1 cellular context compared by ENCODE assay signal in genomic region chr11:66545701-66546367, GRCh38.
TF ChIP-seq lines count a peak whose summit lies in the region.

Gene ZDHHC24 (minus strand): TSS chr11:66546048. CDS start chr11:66546003, 45 bp downstream.

TF ChIP-seq in HEK293, 187 proteins besides CTCF, POLR2A, EP300 and RAD21 (continued from another document and continues in another):
- no peak for TF ChIP-seq ZNF202 (tag by site-specific recombination; IDR thresholded peaks at IDR 0.05; ENCODE audit: borderline replicate concordance)
- TF ChIP-seq ZNF596 (tag by site-specific recombination; IDR thresholded peaks at IDR 0.05): no peak
- no peak for TF ChIP-seq ELK4 (IDR thresholded peaks at IDR 0.05; ENCODE audit: borderline replicate concordance, low read depth, low read length)
- no peak; the same call in 1 of the 2 replicates for TF ChIP-seq ZNF76 (tag by site-specific recombination; IDR thresholded peaks at IDR 0.05; ENCODE audit: borderline replicate concordance, low read depth)
- peak; percentile 99 for TF ChIP-seq ZBTB20 (tag by site-specific recombination; IDR thresholded peaks at IDR 0.05)
- peak; percentile 56 for TF ChIP-seq ZNF660 (tag by site-specific recombination; IDR thresholded peaks at IDR 0.05)
- no peak for TF ChIP-seq ZNF169 (tag by site-specific recombination; IDR thresholded peaks at IDR 0.05)
- TF ChIP-seq PRDM6 (tag by site-specific recombination; IDR thresholded peaks at IDR 0.05): no peak
- peak; percentile 86 for TF ChIP-seq SP2 (tag by site-specific recombination; IDR thresholded peaks at IDR 0.05)
- no peak for TF ChIP-seq ATF2 (tag by site-specific recombination; IDR thresholded peaks at IDR 0.05; ENCODE audit: low read depth)
- no peak for TF ChIP-seq ZSCAN23 (tag by site-specific recombination; IDR thresholded peaks at IDR 0.05)
- TF ChIP-seq ZNF121 (tag by site-specific recombination; IDR thresholded peaks at IDR 0.05): no peak
- TF ChIP-seq ZNF777 (tag by site-specific recombination; IDR thresholded peaks at IDR 0.05; ENCODE audit: borderline replicate concordance): 0 out of 2 replicates have a peak, but pooled peaks have one; percentile 10
- TF ChIP-seq ZNF645 (tag by site-specific recombination; IDR thresholded peaks at IDR 0.05): no peak
- no peak for TF ChIP-seq ZFP37 (tag by site-specific recombination; IDR thresholded peaks at IDR 0.05)
- no peak for TF ChIP-seq ZNF24 (tag by site-specific recombination; IDR thresholded peaks at IDR 0.05)
- TF ChIP-seq FEZF1 (tag by site-specific recombination; IDR thresholded peaks at IDR 0.05): no peak
- TF ChIP-seq KLF1 (tag by site-specific recombination; IDR thresholded peaks at IDR 0.05): 0 out of 2 replicates have a peak, but pooled peaks have one; percentile 18
- TF ChIP-seq YY1 (tag by site-specific recombination; IDR thresholded peaks at IDR 0.05): no peak
- no peak for TF ChIP-seq ZNF704 (tag by site-specific recombination; IDR thresholded peaks at IDR 0.05)
- TF ChIP-seq ZNF394 (tag by site-specific recombination; IDR thresholded peaks at IDR 0.05; ENCODE audit: borderline replicate concordance): no peak
- TF ChIP-seq RBAK (tag by site-specific recombination; IDR thresholded peaks at IDR 0.05): no peak
- no peak for TF ChIP-seq ZNF311 (tag by site-specific recombination; IDR thresholded peaks at IDR 0.05; ENCODE audit: borderline replicate concordance)
- no peak for TF ChIP-seq INSM2 (tag by site-specific recombination; IDR thresholded peaks at IDR 0.05)
- TF ChIP-seq ZNF626 (tag by site-specific recombination; IDR thresholded peaks at IDR 0.05): no peak
- no peak for TF ChIP-seq ZNF529 (tag by site-specific recombination; IDR thresholded peaks at IDR 0.05; ENCODE audit: insufficient replicate concordance)
- no peak for TF ChIP-seq ZNF26 (tag by site-specific recombination; IDR thresholded peaks at IDR 0.05)
- peak; percentile 39; the same call in 1 of the 2 replicates for TF ChIP-seq ZBTB11 (tag by site-specific recombination; conservative IDR thresholded peaks at IDR 0.05; ENCODE audit: low read depth)
- TF ChIP-seq ZBTB44 (tag by site-specific recombination; IDR thresholded peaks at IDR 0.05): no peak
- no peak for TF ChIP-seq ZNF266 (tag by site-specific recombination; IDR thresholded peaks at IDR 0.05; ENCODE audit: low read depth)
- no peak for TF ChIP-seq ZNF426 (tag by site-specific recombination; IDR thresholded peaks at IDR 0.05)
- TF ChIP-seq ZNF707 (tag by site-specific recombination; IDR thresholded peaks at IDR 0.05): no peak
- TF ChIP-seq ZNF747 (tag by site-specific recombination; IDR thresholded peaks at IDR 0.05): no peak
- peak; percentile 43 for TF ChIP-seq ZNF335 (tag by site-specific recombination; conservative IDR thresholded peaks at IDR 0.05)
- TF ChIP-seq ZNF416 (tag by site-specific recombination; IDR thresholded peaks at IDR 0.05): no peak
- peak; percentile 62 for TF ChIP-seq GLIS2 (tag by site-specific recombination; IDR thresholded peaks at IDR 0.05)
- no peak for TF ChIP-seq TCF7L2 (IDR thresholded peaks at IDR 0.05; ENCODE audit: borderline replicate concordance, low read depth, low read length)
- no peak for TF ChIP-seq KLF17 (tag by site-specific recombination; IDR thresholded peaks at IDR 0.05)
- TF ChIP-seq BCL11B (tag by site-specific recombination; IDR thresholded peaks at IDR 0.05; ENCODE audit: low read depth): no peak
- no peak for TF ChIP-seq ZNF792 (tag by site-specific recombination; IDR thresholded peaks at IDR 0.05)
- TF ChIP-seq HOXC10 (CRISPR knock-in tag; IDR thresholded peaks at IDR 0.05): no peak
- TF ChIP-seq ZNF140 (tag by site-specific recombination; IDR thresholded peaks at IDR 0.05): no peak
- no peak for TF ChIP-seq ZNF354C (tag by site-specific recombination; IDR thresholded peaks at IDR 0.05; ENCODE audit: borderline replicate concordance, low read depth)
- TF ChIP-seq ZBTB6 (tag by site-specific recombination; IDR thresholded peaks at IDR 0.05): peak; percentile 96
